In genomic region chr11:72778535-72779494, GRCh38 we compare ENCODE assay signal across 13 cellular contexts. TPM values are rescaled to one million over a fixed set of nuclear protein-coding genes. Genes with fewer than 3 reads are reported as not detected.
A peak's percentile ranks its signal among the peaks of the same experiment; 100 is the strongest.
DNase-seq lines count a peak whose midpoint lies in the region; ATAC-seq and TF ChIP-seq lines count a peak whose summit lies in the region.
"Had no signal": no experiment of that assay in that cellular context is flagged by ENCODE, and none has a peak within 500 bp of the region (broad histone marks: within the 10 kb centered on the region; RNA-seq: fewer than 3 reads in every experiment).

No MANE protein-coding gene starts in this region.

- H3K27ac Mint-ChIP-seq in central memory CD8-positive, alpha-beta T cell (ENCODE audit: low read depth): no peak overlapping the region
- H3K27ac Mint-ChIP-seq in type B pancreatic cell: peak overlapping the region; percentile 90

- ATAC-seq in left cardiac atrium: no peak
- ATAC-seq in central memory CD8-positive, alpha-beta T cell (replicated peaks; ENCODE audit: extremely low read depth, poor library complexity, severe bottlenecking): no peak
- peak; percentile 54 for ATAC-seq in mucosa of descending colon
- no peak for ATAC-seq in GM19397 (IDR thresholded peaks at IDR 0.05; ENCODE audit: unreplicated experiment)

- H3K4me3 ChIP-seq in left ventricle myocardium inferior (no peak overlapping the region), mucosa of descending colon (no peak overlapping the region), brain microvascular endothelial cell (ENCODE audit: low read depth, low read length) (no peak overlapping the region)
- H3K4me3 ChIP-seq: thyroid gland had no signal

- no peaks in the 10 kb centered on the region for H3K27me3 Mint-ChIP-seq in central memory CD8-positive, alpha-beta T cell
- no peaks in the 10 kb centered on the region for H3K27me3 Mint-ChIP-seq in type B pancreatic cell

- H3K27me3 ChIP-seq in left ventricle myocardium inferior (ENCODE audit: low read depth) (no peaks in the 10 kb centered on the region), brain microvascular endothelial cell (replicated peaks) (no peaks in the 10 kb centered on the region)
- H3K27me3 ChIP-seq: thyroid gland had no signal

- H3K4me1 Mint-ChIP-seq in central memory CD8-positive, alpha-beta T cell: peaks cover 42% of the 10 kb centered on the region
- H3K4me1 Mint-ChIP-seq in type B pancreatic cell (ENCODE audit: unreplicated experiment): peaks cover 52% of the 10 kb centered on the region

- in situ Hi-C loops in brain microvascular endothelial cell (cut with HindIII; ENCODE audit: low pct_ligation_motif_present, low sequenced_read_pairs): no loop called here

- no peaks in the 10 kb centered on the region for H3K9me3 Mint-ChIP-seq in central memory CD8-positive, alpha-beta T cell
- no peaks in the 10 kb centered on the region for H3K9me3 Mint-ChIP-seq in type B pancreatic cell

- peaks cover 2% of the 10 kb centered on the region for H3K36me3 Mint-ChIP-seq in central memory CD8-positive, alpha-beta T cell (ENCODE audit: insufficient read depth)
- peaks cover 6% of the 10 kb centered on the region for H3K36me3 Mint-ChIP-seq in type B pancreatic cell

- H3K4me1 ChIP-seq in left ventricle myocardium inferior (peaks cover 59% of the 10 kb centered on the region), mucosa of descending colon (ENCODE audit: low read depth) (peaks cover 43% of the 10 kb centered on the region)

- H3K9me3 ChIP-seq in left ventricle myocardium inferior (replicated peaks) (no peaks in the 10 kb centered on the region), mucosa of descending colon (no peaks in the 10 kb centered on the region)
- H3K9me3 ChIP-seq: thyroid gland had no signal

- DNase-seq in left ventricle myocardium inferior (no peak), left cardiac atrium (no peak), mucosa of descending colon (peak; percentile 66 to 83 (median 68)), type B pancreatic cell (ENCODE audit: extremely low spot score, unreplicated experiment) (no peak), A172 (ENCODE audit: low spot score) (no peak), brain microvascular endothelial cell (no peak)
- no peak for DNase-seq in central memory CD8-positive, alpha-beta T cell (ENCODE audit: low spot score in 2 of 2)
- DNase-seq: activated naive CD4-positive, alpha-beta T cell; DND-41; NCI-H187 treated with DMSO at 0.1 percent for 48 hours; NCI-H748 treated with DMSO at 0.1 percent for 48 hours; thyroid gland had no signal

- H3K4me3 Mint-ChIP-seq in central memory CD8-positive, alpha-beta T cell: peak overlapping the region; percentile 59
- peak overlapping the region; percentile 87 for H3K4me3 Mint-ChIP-seq in type B pancreatic cell

- H3K27ac ChIP-seq in left ventricle myocardium inferior (replicated peaks): peak overlapping the region; percentile 82
- H3K27ac ChIP-seq in brain microvascular endothelial cell: no peak overlapping the region
- H3K27ac ChIP-seq: thyroid gland had no signal

- intact Hi-C loops in left ventricle myocardium inferior (cut with micrococcal nuclease): no loop called here
- intact Hi-C loops in left cardiac atrium (cut with DNase I): no loop called here
- intact Hi-C loops in mucosa of descending colon (cut with DNase I, micrococcal nuclease): no loop called here

- H3K36me3 ChIP-seq in left ventricle myocardium inferior (no peaks in the 10 kb centered on the region), mucosa of descending colon (ENCODE audit: low read depth) (no peaks in the 10 kb centered on the region), brain microvascular endothelial cell (replicated peaks) (no peaks in the 10 kb centered on the region)
- H3K36me3 ChIP-seq: thyroid gland had no signal

- no peak for TF ChIP-seq CTCF in left ventricle myocardium inferior (IDR thresholded peaks at IDR 0.05; ENCODE audit: borderline replicate concordance)
- TF ChIP-seq CTCF in mucosa of descending colon (IDR thresholded peaks at IDR 0.05): no peak
- TF ChIP-seq CTCF in type B pancreatic cell (conservative IDR thresholded peaks at IDR 0.05): no peak
- no peak for TF ChIP-seq CTCF in brain microvascular endothelial cell (IDR thresholded peaks at IDR 0.05; ENCODE audit: low read depth, low read length, missing control alignments)

RNA-seq across cellular contexts. Expression of gene STARD10, which starts 15.0 kb away (rescaled TPM):
- total RNA-seq in left ventricle myocardium inferior (93.6 TPM), left cardiac atrium (10 to 100 TPM; 87.4 to 93.9 TPM), mucosa of descending colon (100 to 1,000 TPM; 177 to 472 (median 306) TPM), type B pancreatic cell (ENCODE audit: low replicate concordance) (170 and 313 TPM in 2 replicates)
- 56.8 and 60.2 TPM in 2 replicates for total RNA-seq in A172 (2014; rRNA removed; shearing (Covaris generic))

RNA-seq across cellular contexts. Expression of gene ARAP1, which starts 26.6 kb away (rescaled TPM):
- total RNA-seq in left ventricle myocardium inferior (51.9 TPM), left cardiac atrium (10 to 100 TPM; 60.3 to 66.9 TPM), mucosa of descending colon (10 to 100 TPM; 69.3 to 84.8 (median 84.0) TPM), type B pancreatic cell (ENCODE audit: low replicate concordance) (80.5 and 149 TPM in 2 replicates)
- total RNA-seq in A172 (2014; rRNA removed; shearing (Covaris generic)): 54.4 and 61.7 TPM in 2 replicates

RNA-seq across cellular contexts. Expression of gene ATG16L2, which starts 35.4 kb away (rescaled TPM):
- 14.4 TPM for total RNA-seq in left ventricle myocardium inferior
- total RNA-seq in left cardiac atrium: 10 to 100 TPM; 11.9 to 16.3 TPM
- 10 to 100 TPM; 37.7 to 64.3 (median 52.5) TPM for total RNA-seq in mucosa of descending colon
- 26.3 and 29.5 TPM in 2 replicates for total RNA-seq in type B pancreatic cell (ENCODE audit: low replicate concordance)
- total RNA-seq in A172 (2014; rRNA removed; shearing (Covaris generic)): 3.4 and 46.5 TPM in 2 replicates

Comparison
In these comparisons a context has a peak if more than half of its experiments do, and no peak if none do; other contexts are left out.
1. DNase-seq: peak in mucosa of descending colon (3 of 3); none in left ventricle myocardium inferior (single experiment), left cardiac atrium (single experiment), central memory CD8-positive, alpha-beta T cell (0 of 2), type B pancreatic cell (single experiment), A172 (single experiment) and brain microvascular endothelial cell (single experiment).